33 cellular contexts compared by ENCODE assay signal in the genomic region with DNA sequence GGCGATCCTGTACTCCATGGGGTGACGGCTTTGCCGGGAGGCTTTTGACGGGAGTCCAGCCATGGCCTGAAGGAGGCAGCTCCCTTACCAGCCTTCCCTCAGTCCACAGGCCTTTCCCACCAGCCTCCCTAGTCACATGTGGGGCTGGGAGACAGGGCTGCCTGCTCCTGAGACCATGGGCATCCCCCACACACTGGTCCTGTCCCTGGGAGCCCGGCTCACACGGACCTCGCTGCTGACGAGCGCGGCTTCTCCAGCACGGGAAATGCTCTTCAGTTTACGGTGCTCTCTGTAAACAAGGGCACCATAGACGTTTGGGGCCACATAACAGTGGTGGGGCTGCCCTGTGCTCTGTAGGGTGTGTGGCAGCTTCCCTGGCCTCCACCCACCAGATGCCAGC.
"Had no signal": no experiment of that assay in that cellular context is flagged by ENCODE, and none has a peak within 500 bp of the region (broad histone marks: within the 10 kb centered on the region; RNA-seq: fewer than 3 reads in every experiment).

No MANE protein-coding gene starts in this region.

- H3K36me3 ChIP-seq: adrenal gland, brain microvascular endothelial cell, breast epithelium, cardiac muscle cell had no signal

- H3K4me1 ChIP-seq: ascending aorta, body of pancreas, breast epithelium had no signal

- H3K9me3 ChIP-seq: adrenal gland, ascending aorta, body of pancreas, breast epithelium had no signal

- FAIRE-seq: astrocyte, bronchial epithelial cell had no signal

- H3K4me3 ChIP-seq: adrenal gland, ascending aorta, body of pancreas, breast epithelium, cardiac muscle cell had no signal

- DNase-seq: activated effector memory CD4-positive, alpha-beta T cell treated with anti-CD3 and anti-CD28 coated beads, Interleukin-2, amount 50 U/mL, for 16 hours; activated effector memory CD4-positive, alpha-beta T cell treated with Interleukin-2 at 50 U/mL for 16 hours; activated gamma-delta T cell; activated gamma-delta T cell treated with Interleukin-2 at 50 U/mL for 16 hours; activated naive CD4-positive, alpha-beta T cell; activated naive CD4-positive, alpha-beta T cell treated with anti-CD3 and anti-CD28 coated beads for 36 hours; activated naive CD4-positive, alpha-beta T cell treated with anti-CD3 and anti-CD28 coated beads, Interleukin-2, amount 10 ng/mL, durations not matched to agents 7 days and 5 days; activated naive CD4-positive, alpha-beta T cell treated with Interleukin-2 at 50 U/mL for 16 hours; activated naive CD8-positive, alpha-beta T cell treated with anti-CD3 and anti-CD28 coated beads for 36 hours; activated naive CD8-positive, alpha-beta T cell treated with anti-CD3 and anti-CD28 coated beads, Interleukin-2, amount 10 ng/mL, durations not matched to agents 7 days and 5 days; activated naive CD8-positive, alpha-beta T cell treated with anti-CD3 and anti-CD28 coated beads, Interleukin-2, amount 50 U/mL, for 24 hours; activated T-cell treated with anti-CD3 and anti-CD28 coated beads, Interleukin-2, amount 50 U/mL, for 1 hour; activated T-cell treated with anti-CD3 and anti-CD28 coated beads, Interleukin-2, amount 50 U/mL, for 24 hours; activated T-cell treated with anti-CD3 and anti-CD28 coated beads, Interleukin-2, amount 50 U/mL, for 4 hours; activated T-cell treated with anti-CD3 and anti-CD28 coated beads, Interleukin-2, amount 50 U/mL, for 48 hours; activated T-cell treated with anti-CD3 and anti-CD28 coated beads, Interleukin-2, amount 50 U/mL, for 72 hours; adrenal gland; amniotic stem cell; amygdala; anterior cingulate cortex; aorta; body of pancreas; brain microvascular endothelial cell; caudate nucleus; central memory CD4-positive, alpha-beta T cell; cerebellar nuclear complex had no signal

- H3K27me3 ChIP-seq: adrenal gland, ascending aorta, body of pancreas, brain microvascular endothelial cell, breast epithelium, cardiac muscle cell had no signal

- H3K27ac ChIP-seq: ascending aorta, body of pancreas, brain microvascular endothelial cell, breast epithelium, cardiac muscle cell had no signal

- ATAC-seq: activated naive CD4-positive, alpha-beta T cell treated with anti-CD3 and anti-CD28 coated beads, Interleukin-2, amount 50 U/mL, for 72 hours; activated naive CD8-positive, alpha-beta T cell treated with anti-CD3 and anti-CD28 coated beads, Interleukin-2, amount 50 U/mL, for 24 hours; activated T-cell treated with anti-CD3 and anti-CD28 coated beads, Interleukin-2, amount 50 U/mL, for 4 hours; activated T-cell treated with anti-CD3 and anti-CD28 coated beads, Interleukin-2, amount 50 U/mL, for 72 hours; activated T-helper 17 cell treated with anti-CD3 and anti-CD28 coated beads, Interleukin-2, amount 50 U/mL, for 72 hours; body of pancreas had no signal
